Comparison of ENCODE assay signal across 8 cellular contexts in the genomic region with DNA sequence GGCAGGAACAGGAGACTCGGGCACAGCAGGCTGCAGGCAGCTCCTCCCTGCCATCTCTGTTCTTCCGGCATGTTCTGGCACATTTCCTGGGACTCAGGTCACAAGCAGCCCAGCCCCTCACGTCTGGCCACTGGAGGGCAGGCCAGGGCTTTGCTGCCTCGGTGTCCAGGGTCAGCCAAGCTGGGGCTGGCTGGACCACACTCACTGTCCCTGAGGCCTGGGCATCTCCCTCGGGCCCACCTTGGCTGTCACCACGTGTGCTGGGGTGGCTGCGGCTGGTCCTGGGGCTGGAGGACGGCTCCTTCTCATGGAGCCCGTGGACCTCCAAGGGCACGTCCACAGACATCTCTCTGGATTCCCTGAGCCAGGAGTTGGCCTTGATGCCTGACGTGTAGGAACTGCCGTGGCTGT. TPM values are rescaled to one million over a fixed set of nuclear protein-coding genes. Genes with fewer than 3 reads are reported as not detected.
DNase-seq lines count a peak whose midpoint lies in the region; ATAC-seq and TF ChIP-seq lines count a peak whose summit lies in the region.

No MANE protein-coding gene starts in this region.

- H3K36me3 ChIP-seq in BE2C = no peaks in the 10 kb centered on the region

- no peak overlapping the region for H3K4me3 ChIP-seq in BE2C (ENCODE audit: low read depth, low read length)

- TF ChIP-seq CTCF in BE2C (IDR thresholded peaks at IDR 0.05; ENCODE audit: low read depth, low read length) = peak; percentile 35

- H3K9me3 ChIP-seq in BE2C = no peaks in the 10 kb centered on the region

- peak; percentile 43 for DNase-seq in BE2C
- DNase-seq in NCI-H1092 (lab: John Stamatoyannopoulos, UW) = peak; percentile 86
- peak; percentile 83 for DNase-seq in ecto neural progenitor cell (ENCODE audit: low spot score)
- peak; percentile 64 for DNase-seq in midbrain (lab: John Stamatoyannopoulos, UW)
- no peak for DNase-seq in activated CD4-positive, alpha-beta T cell treated with anti-CD3 and anti-CD28 coated beads, Interleukin-2, amount 50 U/mL, for 48 hours
- no peak for DNase-seq in activated CD4-positive, alpha-beta T cell treated with anti-CD3 and anti-CD28 coated beads for 48 hours
- DNase-seq in NK-92 treated with Interleukin-12 subunit alpha and Interleukin-12 subunit beta, amount 100 ng/mL, for 24 hours (lab: John Stamatoyannopoulos, UW) = no peak

- no peak for ATAC-seq in HG03432 (IDR thresholded peaks at IDR 0.05; ENCODE audit: unreplicated experiment)

- H3K27me3 ChIP-seq in BE2C = no peaks in the 10 kb centered on the region

- no peaks in the 10 kb centered on the region for H3K4me1 ChIP-seq in BE2C

RNA-seq across cellular contexts. Expression of a gene that starts 18.5 kb away (rescaled TPM):
- not detected for polyA plus RNA-seq in BE2C (2012; ENCODE audit: insufficient read depth, insufficient read length, low read depth)

Comparison
In these comparisons a context has a peak if more than half of its experiments do, and no peak if none do; other contexts are left out.
1. DNase-seq: peak in BE2C (single experiment), NCI-H1092 (single experiment), ecto neural progenitor cell (single experiment) and midbrain (single experiment); none in activated CD4-positive, alpha-beta T cell treated with anti-CD3 and anti-CD28 coated beads, Interleukin-2, amount 50 U/mL, for 48 hours (0 of 2), activated CD4-positive, alpha-beta T cell treated with anti-CD3 and anti-CD28 coated beads for 48 hours (single experiment) and NK-92 treated with Interleukin-12 subunit alpha and Interleukin-12 subunit beta, amount 100 ng/mL, for 24 hours (single experiment).